ENCODE assay signal across 8 cellular contexts in the genomic region with DNA sequence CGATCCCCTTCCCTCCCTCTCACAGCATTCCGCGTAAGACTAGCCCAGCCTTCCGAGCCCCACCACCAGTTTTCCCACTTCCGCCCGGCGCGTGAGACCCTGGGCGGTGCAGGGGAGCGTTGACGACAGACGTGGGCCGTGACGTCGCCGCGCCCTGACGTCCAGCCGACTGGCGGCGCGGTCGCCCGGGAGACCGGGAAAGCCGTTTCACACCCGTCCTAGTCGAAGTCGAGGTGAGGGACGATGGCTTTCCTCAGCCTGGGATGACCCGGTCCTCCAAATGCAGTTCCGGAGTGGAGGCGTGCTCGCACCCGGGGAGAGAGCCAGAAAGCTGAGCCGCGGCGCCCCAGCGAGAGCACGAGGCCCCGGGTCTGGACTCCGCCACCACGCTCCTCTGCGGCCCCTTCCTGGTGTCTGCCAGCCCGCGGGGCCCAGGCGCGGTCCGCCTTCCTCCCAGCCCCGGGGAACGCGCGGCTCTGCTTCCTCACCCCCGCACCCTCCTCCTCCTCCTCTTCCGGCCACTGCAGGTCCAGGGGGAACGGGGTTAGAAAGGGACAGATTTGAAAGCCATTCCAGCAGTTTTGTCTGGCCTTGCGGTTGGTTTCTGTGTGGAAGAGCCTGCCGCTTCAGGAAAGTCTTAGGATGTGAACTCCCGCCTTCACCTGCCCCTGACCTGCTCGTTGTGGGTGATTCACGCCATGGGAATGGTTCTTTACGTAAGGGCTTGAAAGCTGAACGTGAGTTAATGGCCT. TPM values are rescaled to one million over a fixed set of nuclear protein-coding genes. Genes with fewer than 3 reads are reported as not detected.
DNase-seq lines count a peak whose midpoint lies in the region; ATAC-seq and TF ChIP-seq lines count a peak whose summit lies in the region.

A gene (plus strand): TSS at position 210 of the 752 bp plus-strand sequence. CDS start 2,977 bp downstream, outside the sequence.

- intact Hi-C loops in OCI-LY7 (cut with micrococcal nuclease; ENCODE audit: unreplicated experiment) = no loop called here
- intact Hi-C loops in esophagus muscularis mucosa (cut with DNase I) = loop anchor here (5.0 to 10.0 kb wide), 2 partner anchors 256 to 272 kb away; a partner anchor contains a TSS

- POLR2A ChIA-PET in OCI-LY7 (lab: Charles Lee) = interaction anchor here (1.2 kb wide), 1 partner anchor 9 kb away, joined by 5 read pairs; no protein-coding TSS in a partner anchor

- H4K20me1 ChIP-seq in OCI-LY7 (ENCODE audit: insufficient read depth, low read length) = no peaks in the 10 kb centered on the region

- peak; percentile 63 for DNase-seq in CMK (ENCODE audit: low read depth)
- DNase-seq in HK-2 (ENCODE audit: unreplicated experiment) = peak; percentile 93
- no peak for DNase-seq in OCI-LY7 (ENCODE audit: low spot score)
- DNase-seq in activated T-cell treated with anti-CD3 and anti-CD28 coated beads, Interleukin-2, amount 50 U/mL, for 48 hours = peak; percentile 83 to 84
- DNase-seq in esophagus muscularis mucosa (ENCODE audit: extremely low spot score) = no peak
- peak; percentile 26 to 73 for DNase-seq in stimulated activated CD8-positive, alpha-beta memory T cell treated with anti-CD3 and anti-CD28 coated beads, Interleukin-7, amount 100 ng/mL, for 4 hours (ENCODE audit: low read depth in 2 of 2)

- ATAC-seq in GM19455 (IDR thresholded peaks at IDR 0.05; ENCODE audit: unreplicated experiment) = peak; percentile 92

- H2AFZ ChIP-seq in OCI-LY7 (ENCODE audit: low read length) = no peak within 1 kb of the TSS

- H3K27ac ChIP-seq in OCI-LY7 (ENCODE audit: low read depth, low read length, poor library complexity, severe bottlenecking) = no peak within 1 kb of the TSS
- peak within 1 kb of the TSS; percentile 82 to 91 (median 87) for H3K27ac ChIP-seq in esophagus muscularis mucosa (replicated peaks in 1 of 4)
- H3K27ac ChIP-seq in muscle layer of duodenum (ENCODE audit: low read length) = peak within 1 kb of the TSS; percentile 98

- TF ChIP-seq EP300 in esophagus muscularis mucosa (IDR thresholded peaks at IDR 0.05) = peak; percentile 68

- peak; percentile 28 for TF ChIP-seq POLR2A in esophagus muscularis mucosa (IDR thresholded peaks at IDR 0.05; ENCODE audit: low read depth)

- CTCF ChIA-PET in OCI-LY7 (lab: Charles Lee; ENCODE audit: unreplicated experiment) = no interaction called here

- BruUV-seq in OCI-LY7 (replicated peaks; lab: Mats Ljungman, UMichigan) = no TSS peak

- H3K36me3 ChIP-seq in OCI-LY7 (ENCODE audit: insufficient read depth, low read length) (no peaks in the 10 kb centered on the region), esophagus muscularis mucosa (no peaks in the 10 kb centered on the region), muscle layer of duodenum (ENCODE audit: control insufficient read depth in 1 of 2, insufficient read depth in 2 of 2, low read length in 2 of 2) (no peaks in the 10 kb centered on the region)

- WGBS in esophagus muscularis mucosa = 2% methylated on average over 42 of the region's 63 CpGs

- peak within 1 kb of the TSS; percentile 53; the same call in 1 of the 2 replicates for H3K4me2 ChIP-seq in OCI-LY7 (ENCODE audit: low read length)

- H3K27me3 ChIP-seq in esophagus muscularis mucosa = no peaks in the 10 kb centered on the region
- H3K27me3 ChIP-seq in muscle layer of duodenum (ENCODE audit: low read depth, low read length) = no peaks in the 10 kb centered on the region

- H3K9me2 ChIP-seq in OCI-LY7 (ENCODE audit: insufficient read depth, low read length) = no peaks in the 10 kb centered on the region

- H3K4me1 ChIP-seq in OCI-LY7 (ENCODE audit: insufficient read depth, low read length, poor library complexity, severe bottlenecking) (no peaks in the 10 kb centered on the region), esophagus muscularis mucosa (peaks cover 4 to 14% (median 9%) of the 10 kb centered on the region in 4 donors), muscle layer of duodenum (ENCODE audit: control insufficient read depth in 1 of 2, insufficient read depth in 2 of 2, low read length in 2 of 2) (no peaks in the 10 kb centered on the region)

- H3K4me3 ChIP-seq in OCI-LY7 (ENCODE audit: low read depth, low read length, poor library complexity, severe bottlenecking) (no peak within 1 kb of the TSS), esophagus muscularis mucosa (peak within 1 kb of the TSS; percentile 67 to 79 (median 74)), muscle layer of duodenum (ENCODE audit: low read depth in 1 of 2, low read length in 2 of 2) (peak within 1 kb of the TSS; percentile 75 to 89)

- no peaks in the 10 kb centered on the region for H3K79me2 ChIP-seq in OCI-LY7 (ENCODE audit: insufficient read depth, low read depth, low read length)

- TF ChIP-seq CTCF in OCI-LY7 (conservative IDR thresholded peaks at IDR 0.05; ENCODE audit: low read length) (no peak), esophagus muscularis mucosa (IDR thresholded peaks at IDR 0.05) (no peak)

- H3K9me3 ChIP-seq in OCI-LY7 (ENCODE audit: low read length) (no peaks in the 10 kb centered on the region), esophagus muscularis mucosa (no peaks in the 10 kb centered on the region), muscle layer of duodenum (ENCODE audit: control insufficient read depth in 1 of 2, low read length in 2 of 2) (no peaks in the 10 kb centered on the region)

RNA-seq across cellular contexts. Expression of the gene that starts here (rescaled TPM):
- total RNA-seq in OCI-LY7 (2014; rRNA removed; shearing (Covaris generic)) = 0.16 TPM in 1 of 2 replicates, not detected in the other
- not detected in 2 replicates for total RNA-seq in OCI-LY7 (2022)
- 1 to 10 TPM in 1 of 4 donors, under 1 TPM in 2, not detected in 1; 0.11 to 1.2 (median 0.33) TPM for total RNA-seq in esophagus muscularis mucosa

Comparison
In these comparisons a context has a peak if more than half of its experiments do, and no peak if none do; other contexts are left out.
1. DNase-seq: peak in CMK (single experiment), HK-2 (single experiment), activated T-cell treated with anti-CD3 and anti-CD28 coated beads, Interleukin-2, amount 50 U/mL, for 48 hours (2 of 2) and stimulated activated CD8-positive, alpha-beta memory T cell treated with anti-CD3 and anti-CD28 coated beads, Interleukin-7, amount 100 ng/mL, for 4 hours (2 of 2); none in OCI-LY7 (single experiment) and esophagus muscularis mucosa (single experiment).